15 cellular contexts compared by ENCODE assay signal in genomic region chr12:76260390-76260748, GRCh38.
DNase-seq lines count a peak whose midpoint lies in the region; ATAC-seq and TF ChIP-seq lines count a peak whose summit lies in the region.
"Had no signal": no experiment of that assay in that cellular context is flagged by ENCODE, and none has a peak within 500 bp of the region (broad histone marks: within the 10 kb centered on the region; RNA-seq: fewer than 3 reads in every experiment).

No MANE protein-coding gene starts in this region.

- H3K4me3 ChIP-seq in foreskin fibroblast (ENCODE audit: low read depth in 1 of 2, low read length in 2 of 2) (peak overlapping the region in 1 of 2 donors; percentile 37), skeletal muscle satellite cell (ENCODE audit: low read length) (peak overlapping the region; percentile 65), PC-9 (no peak overlapping the region), dorsolateral prefrontal cortex (no peak overlapping the region)

- H3K27ac ChIP-seq in PC-9 (no peak overlapping the region), dorsolateral prefrontal cortex (peak overlapping the region in 3 of 59 donors; percentile 25 to 54 (median 48))

- intact Hi-C loops in MCF 10A (cut with micrococcal nuclease) (no loop called here), PC-9 (cut with micrococcal nuclease; ENCODE audit: unreplicated experiment) (no loop called here), dorsolateral prefrontal cortex (cut with DNase I) (no loop called here)

- TF ChIP-seq CTCF in MCF 10A (IDR thresholded peaks at IDR 0.05; ENCODE audit: unreplicated experiment) (no peak), foreskin fibroblast (IDR thresholded peaks at IDR 0.05; ENCODE audit: low read depth, low read length) (no peak), PC-9 (conservative IDR thresholded peaks at IDR 0.05) (no peak), dorsolateral prefrontal cortex (IDR thresholded peaks at IDR 0.05 in 54 of 56, conservative IDR thresholded peaks at IDR 0.05 in 2 of 56; ENCODE audit: low read depth in 1 of 56, partially characterized antibody in 56 of 56) (no peak)

- CTCF ChIA-PET in MCF 10A (lab: Yijun Ruan, JAX) = interaction anchor here (0.5 to 1.4 kb wide), 7 partner anchors 9 to 706 kb away, joined by 3 to 8 read pairs (median 3); no protein-coding TSS in a partner anchor
- CTCF ChIA-PET in PC-9 (lab: Charles Lee) = no interaction called here

- H3K9me3 Mint-ChIP-seq in MCF 10A (ENCODE audit: unreplicated experiment) = no peaks in the 10 kb centered on the region
- H3K9me3 Mint-ChIP-seq: activated naive CD4-positive, alpha-beta T cell treated with anti-CD3 and anti-CD28 coated beads, Interleukin-2, amount 50 U/mL, for 72 hours had no signal

- peak; percentile 68 for DNase-seq in HS-5 (ENCODE audit: low read depth)
- peak; percentile 62 for DNase-seq in MCF 10A (ENCODE audit: unreplicated experiment)
- peak; percentile 85 to 88 for DNase-seq in foreskin fibroblast
- DNase-seq in PC-9 = no peak
- no peak for DNase-seq in NCI-H1694 (lab: John Stamatoyannopoulos, UW)
- no peak for DNase-seq in dorsolateral prefrontal cortex
- DNase-seq: activated CD4-positive, alpha-beta T cell treated with anti-CD3 and anti-CD28 coated beads for 4 hours; activated T-cell treated with anti-CD3 and anti-CD28 coated beads for 4 hours; DMS53; immature natural killer cell; NCI-H2107; NCI-H82 had no signal

- H3K4me1 Mint-ChIP-seq in MCF 10A (ENCODE audit: insufficient read depth, unreplicated experiment) = peaks cover 24% of the 10 kb centered on the region
- H3K4me1 Mint-ChIP-seq: immature natural killer cell had no signal

- POLR2A ChIA-PET in MCF 10A (lab: Yijun Ruan, JAX) = interaction anchor here (0.7 to 3.3 kb wide), 11 partner anchors 10 to 227 kb away, joined by 3 to 24 read pairs (median 5); partner anchors contain the start of genes BBS10 and NAP1L1
- POLR2A ChIA-PET in PC-9 (lab: Charles Lee; ENCODE audit: unreplicated experiment) = no interaction called here

- H3K79me2 ChIP-seq in PC-9 (ENCODE audit: low read depth) = no peaks in the 10 kb centered on the region

- H3K9ac ChIP-seq in skeletal muscle satellite cell (ENCODE audit: low read depth, low read length) = peak overlapping the region; percentile 77

- H3K4me2 ChIP-seq in skeletal muscle satellite cell (ENCODE audit: low read length) = peak overlapping the region; percentile 77
- H3K4me2 ChIP-seq in PC-9 = no peak overlapping the region

- H3F3A ChIP-seq in PC-9 (ENCODE audit: insufficient read depth, low read depth) = 0 out of 2 replicates have a peak, but pooled peaks cover 3% of the 10 kb centered on the region

- peaks cover 36% of the 10 kb centered on the region for H3K4me1 ChIP-seq in skeletal muscle satellite cell (ENCODE audit: control insufficient read depth, insufficient read depth, low read length)
- no peaks in the 10 kb centered on the region for H3K4me1 ChIP-seq in PC-9 (replicated peaks; ENCODE audit: insufficient read depth)

- H3K9me2 ChIP-seq in PC-9 (ENCODE audit: insufficient read depth) = no peaks in the 10 kb centered on the region

- H3K9me3 ChIP-seq in skeletal muscle satellite cell (replicated peaks; ENCODE audit: low read length) = no peaks in the 10 kb centered on the region
- no peaks in the 10 kb centered on the region for H3K9me3 ChIP-seq in PC-9 (ENCODE audit: insufficient read depth, low read depth)

- BruUV-seq in MCF 10A (replicated peaks; lab: Mats Ljungman, UMichigan) = no TSS peak
- no TSS peak for BruUV-seq in PC-9 (replicated peaks; lab: Mats Ljungman, UMichigan)

- H4K20me1 ChIP-seq in PC-9 (ENCODE audit: insufficient read depth) = no peaks in the 10 kb centered on the region

- no peak for ATAC-seq in GM18502 (IDR thresholded peaks at IDR 0.05; ENCODE audit: poor library complexity, unreplicated experiment)
- ATAC-seq: activated naive CD4-positive, alpha-beta T cell treated with anti-CD3 and anti-CD28 coated beads, Interleukin-2, amount 50 U/mL, for 72 hours had no signal

- peak overlapping the region; percentile 65 for H3K4me3 Mint-ChIP-seq in MCF 10A (ENCODE audit: unreplicated experiment)
- H3K4me3 Mint-ChIP-seq: immature natural killer cell had no signal

- H3K27me3 ChIP-seq in skeletal muscle satellite cell (ENCODE audit: control insufficient read depth, insufficient read depth, low read length) (no peaks in the 10 kb centered on the region), PC-9 (ENCODE audit: insufficient read depth, low read depth) (no peaks in the 10 kb centered on the region), dorsolateral prefrontal cortex (no peaks in the 10 kb centered on the region)

- H3K27me3 Mint-ChIP-seq in MCF 10A (ENCODE audit: insufficient read depth, unreplicated experiment) = no peaks in the 10 kb centered on the region

- H3K36me3 ChIP-seq in skeletal muscle satellite cell (ENCODE audit: insufficient read depth, low read length) (peaks cover 6% of the 10 kb centered on the region), PC-9 (ENCODE audit: low read depth) (no peaks in the 10 kb centered on the region)

- H3K36me3 Mint-ChIP-seq in MCF 10A (ENCODE audit: insufficient read depth, unreplicated experiment) = peaks cover 6% of the 10 kb centered on the region
- H3K36me3 Mint-ChIP-seq: immature natural killer cell had no signal

- peak overlapping the region; percentile 50 for H3K27ac Mint-ChIP-seq in MCF 10A (ENCODE audit: low read depth, unreplicated experiment)
- H3K27ac Mint-ChIP-seq: activated naive CD4-positive, alpha-beta T cell treated with anti-CD3 and anti-CD28 coated beads, Interleukin-2, amount 50 U/mL, for 72 hours; immature natural killer cell had no signal

- no peak overlapping the region for H2AFZ ChIP-seq in PC-9

Comparison
In these comparisons a context has a peak if more than half of its experiments do, and no peak if none do; other contexts are left out.
1. DNase-seq: peak in HS-5 (single experiment), MCF 10A (single experiment) and foreskin fibroblast (2 of 2); none in PC-9 (0 of 2), NCI-H1694 (single experiment) and dorsolateral prefrontal cortex (0 of 10).